In genomic region chr14:105490572-105491365, GRCh38 we compare ENCODE assay signal across 1 cellular context.
A peak's percentile ranks its signal among the peaks of the same experiment; 100 is the strongest.
TF ChIP-seq lines count a peak whose summit lies in the region.

TSS of gene TEDC1 (plus strand) at chr14:105491246. CDS start at chr14:105491376, 130 bp downstream.

TF ChIP-seq in GM12878, 131 proteins besides CTCF, POLR2A, EP300 and RAD21 (continued from another document and continues in another):
- TF ChIP-seq BCL3 (IDR thresholded peaks at IDR 0.05; ENCODE audit: borderline replicate concordance, insufficient read depth, low read depth, low read length, poor library complexity, severe bottlenecking) (no peak), CHD2 (IDR thresholded peaks at IDR 0.05; ENCODE audit: borderline replicate concordance, low read depth, low read length) (peak; percentile 92; the same call in 1 of the 2 replicates), MLLT1 (IDR thresholded peaks at IDR 0.05) (peak; percentile 39; the same call in 1 of the 2 replicates), GABPA (IDR thresholded peaks at IDR 0.05; ENCODE audit: low read depth) (no peak), ZNF687 (IDR thresholded peaks at IDR 0.05) (peak; percentile 65), JUNB (IDR thresholded peaks at IDR 0.05) (no peak), HCFC1 (IDR thresholded peaks at IDR 0.05; ENCODE audit: low read length) (peak; percentile 70), BCLAF1 (IDR thresholded peaks at IDR 0.05) (no peak), TCF3 (IDR thresholded peaks at IDR 0.05; ENCODE audit: borderline replicate concordance, insufficient read depth, low read depth, low read length) (no peak; the same call in 1 of the 2 replicates), MXI1 (IDR thresholded peaks at IDR 0.05; ENCODE audit: low read depth, low read length) (peak; percentile 57), RCOR1 (conservative IDR thresholded peaks at IDR 0.05; ENCODE audit: low read depth, low read length) (no peak; the same call in 1 of the 2 replicates), TCF12 (IDR thresholded peaks at IDR 0.05; ENCODE audit: low read depth, low read length) (no peak; the same call in 1 of the 2 replicates), HSF1 (IDR thresholded peaks at IDR 0.05; ENCODE audit: low read depth, low read length) (no peak), ZBTB40 (IDR thresholded peaks at IDR 0.05; ENCODE audit: borderline replicate concordance) (peak; percentile 99), CHD1 (IDR thresholded peaks at IDR 0.05; ENCODE audit: low read depth, low read length) (peak; percentile 66; the same call in 1 of the 2 replicates), MEF2B (IDR thresholded peaks at IDR 0.05; ENCODE audit: partially characterized antibody, poor library complexity, severe bottlenecking) (no peak), ZBTB33 (IDR thresholded peaks at IDR 0.05) (no peak), HDGF (IDR thresholded peaks at IDR 0.05) (peak; percentile 85), BHLHE40 (IDR thresholded peaks at IDR 0.05; ENCODE audit: borderline replicate concordance in 1 of 2, low read depth in 2 of 2, low read length in 1 of 2) (peak; percentile 92 to 97), STAT1 (conservative IDR thresholded peaks at IDR 0.05) (peak; percentile 74), KLF5 (IDR thresholded peaks at IDR 0.05; ENCODE audit: partially characterized antibody) (peak; percentile 67), STAT3 (IDR thresholded peaks at IDR 0.05; ENCODE audit: low read depth, low read length) (no peak), MTA2 (IDR thresholded peaks at IDR 0.05; ENCODE audit: low read depth) (no peak), E2F8 (IDR thresholded peaks at IDR 0.05; ENCODE audit: low read depth, partially characterized antibody) (peak; percentile 92), IKZF2 (IDR thresholded peaks at IDR 0.05) (no peak), ELK1 (IDR thresholded peaks at IDR 0.05; ENCODE audit: low read depth, low read length) (peak; percentile 61), ZNF384 (IDR thresholded peaks at IDR 0.05; ENCODE audit: borderline replicate concordance, low read depth, low read length) (no peak), EZH2 (IDR thresholded peaks at IDR 0.05; ENCODE audit: borderline replicate concordance, control insufficient read depth, low read depth, low read length) (no peak), CHD4 (IDR thresholded peaks at IDR 0.05) (no peak), RELA (IDR thresholded peaks at IDR 0.05; ENCODE audit: borderline replicate concordance, partially characterized antibody) (no peak), CREB1 (IDR thresholded peaks at IDR 0.05; ENCODE audit: low read depth) (no peak), NR2C1 (IDR thresholded peaks at IDR 0.05) (peak; percentile 44), SREBF2 (IDR thresholded peaks at IDR 0.05; ENCODE audit: low read length) (peak; percentile 36; the same call in 1 of the 2 replicates), ZNF622 (IDR thresholded peaks at IDR 0.05) (no peak), ATF7 (IDR thresholded peaks at IDR 0.05; ENCODE audit: low read depth) (peak; percentile 53)
